In the genomic region with DNA sequence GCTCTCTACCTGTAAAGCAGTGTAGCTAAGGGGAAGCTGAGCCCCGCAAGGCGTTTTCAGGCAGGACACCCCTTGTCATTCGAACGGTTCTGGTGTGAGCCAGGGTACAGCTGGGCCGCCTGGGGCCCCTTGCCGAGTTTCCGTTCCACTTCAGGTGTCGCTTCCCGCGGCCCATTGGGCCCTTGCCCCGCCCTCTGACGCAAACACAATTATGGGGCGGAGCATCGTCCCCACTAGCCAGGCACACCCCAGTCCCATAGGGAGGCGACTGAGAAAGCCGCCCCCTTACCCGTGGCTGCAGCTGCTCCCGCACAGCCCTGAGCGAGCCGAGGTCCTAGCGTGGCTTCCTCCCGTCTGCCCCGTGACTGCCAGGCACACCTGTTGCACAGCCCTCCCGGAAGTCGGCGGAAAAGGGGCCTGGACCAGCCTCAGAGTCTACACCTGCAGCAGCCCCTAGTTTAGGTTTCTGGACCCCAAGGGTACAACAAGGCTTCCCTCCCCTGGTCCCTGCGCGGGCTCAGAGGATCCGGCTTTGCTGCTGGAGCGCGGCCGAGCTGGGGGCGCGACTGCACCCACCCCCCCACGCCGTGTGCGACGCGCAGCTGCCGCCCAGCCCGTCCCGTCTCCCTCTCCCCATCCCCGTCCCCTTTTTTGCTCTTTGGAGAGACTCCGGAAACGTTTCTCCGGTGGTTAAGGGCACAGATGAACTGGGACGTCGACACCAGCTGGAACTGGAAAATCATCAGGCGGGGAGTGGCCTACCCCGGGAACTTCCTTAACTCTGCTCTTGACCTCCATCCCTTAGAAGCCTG, we compare ENCODE assay signal across 8 cellular contexts. TPM values are rescaled to one million over a fixed set of nuclear protein-coding genes. Genes with fewer than 3 reads are reported as not detected.
DNase-seq lines count a peak whose midpoint lies in the region; ATAC-seq and TF ChIP-seq lines count a peak whose summit lies in the region.

A gene with protein sequence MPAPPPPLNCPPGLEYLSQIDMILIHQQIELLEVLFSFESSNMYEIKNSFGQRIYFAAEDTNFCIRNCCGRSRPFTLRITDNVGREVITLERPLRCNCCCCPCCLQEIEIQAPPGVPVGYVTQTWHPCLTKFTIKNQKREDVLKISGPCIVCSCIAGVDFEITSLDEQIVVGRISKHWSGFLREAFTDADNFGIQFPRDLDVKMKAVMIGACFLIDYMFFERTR (minus strand): TSS at position 356 of the 812 bp plus-strand sequence. CDS start 9,657 bp downstream, outside the sequence.

- H3K79me1 ChIP-seq in mesendoderm (ENCODE audit: low read length) = no peaks in the 10 kb centered on the region

- H2AFZ ChIP-seq in MM.1S (ENCODE audit: low read length) = peak within 1 kb of the TSS; percentile 62

- no peaks in the 10 kb centered on the region for H3K36me3 ChIP-seq in MM.1S (replicated peaks; ENCODE audit: insufficient read depth, low read length)
- H3K36me3 ChIP-seq in mesendoderm (ENCODE audit: control insufficient read depth, insufficient read depth, low read length) = no peaks in the 10 kb centered on the region

- no peak for TF ChIP-seq CTCF in MM.1S (IDR thresholded peaks at IDR 0.05; ENCODE audit: low read length)

- peak within 1 kb of the TSS; percentile 67 for H3K56ac ChIP-seq in mesendoderm (ENCODE audit: low read length)

- peak within 1 kb of the TSS; percentile 28 for H3K18ac ChIP-seq in mesendoderm (ENCODE audit: low read length)

- H2AK5ac ChIP-seq in mesendoderm (ENCODE audit: low read length) = no peak within 1 kb of the TSS

- H3K27me3 ChIP-seq in MM.1S (replicated peaks; ENCODE audit: insufficient read depth, low read length) (no peaks in the 10 kb centered on the region), mesendoderm (ENCODE audit: insufficient read depth, low read length, poor library complexity) (no peaks in the 10 kb centered on the region)

- DNase-seq in DMS153 treated with DMSO at 0.1 percent for 48 hours (lab: John Stamatoyannopoulos, UW; ENCODE audit: unreplicated experiment) = peak; percentile 55
- peak; percentile 72 for DNase-seq in MM.1S
- peak; percentile 65 to 66 for DNase-seq in activated CD4-positive, alpha-beta T cell treated with anti-CD3 and anti-CD28 coated beads, Interleukin-2, amount 50 U/mL, for 4 hours
- peak; percentile 58 for DNase-seq in ecto neural progenitor cell (ENCODE audit: low spot score)
- peak; percentile 61 for DNase-seq in mesendoderm
- DNase-seq in stimulated activated CD8-positive, alpha-beta memory T cell treated with anti-CD3 and anti-CD28 coated beads, Interleukin-4, amount 100 ng/mL, for 1 hour (ENCODE audit: low read depth in 2 of 2, low spot score in 1 of 2) = peak; percentile 35 to 39
- no peak for DNase-seq in HT-29 (ENCODE audit: low spot score)

- no peak within 1 kb of the TSS for H2BK15ac ChIP-seq in mesendoderm (replicated peaks; ENCODE audit: low read depth)

- H3K9me2 ChIP-seq in MM.1S (replicated peaks; ENCODE audit: insufficient read depth, low read length) = no peaks in the 10 kb centered on the region

- peak; percentile 96 for ATAC-seq in GM21447 (IDR thresholded peaks at IDR 0.05; ENCODE audit: unreplicated experiment)

- H3K9ac ChIP-seq in MM.1S (ENCODE audit: low read length) = peak within 1 kb of the TSS; percentile 55; the same call in 1 of the 2 replicates
- peak within 1 kb of the TSS; percentile 56 for H3K9ac ChIP-seq in mesendoderm (ENCODE audit: low read length)

- no peak within 1 kb of the TSS for H4K8ac ChIP-seq in mesendoderm (ENCODE audit: low read depth, low read length)

- H3K27ac ChIP-seq in MM.1S (ENCODE audit: low read length) (peak within 1 kb of the TSS; percentile 37; the same call in 1 of the 2 replicates), mesendoderm (ENCODE audit: low read depth, low read length) (no peak within 1 kb of the TSS)

- H3F3A ChIP-seq in MM.1S (ENCODE audit: insufficient read depth, low read length) = no peaks in the 10 kb centered on the region

- H3K4me2 ChIP-seq in MM.1S (ENCODE audit: low read depth, low read length) = peak within 1 kb of the TSS; percentile 56
- H3K4me2 ChIP-seq in mesendoderm (ENCODE audit: low read length) = peak within 1 kb of the TSS; percentile 36

- H3K4ac ChIP-seq in mesendoderm (ENCODE audit: low read depth, low read length) = no peak within 1 kb of the TSS

- no peak within 1 kb of the TSS for H2BK120ac ChIP-seq in mesendoderm (ENCODE audit: low read depth, low read length)

- no peak within 1 kb of the TSS for H3K23ac ChIP-seq in mesendoderm (ENCODE audit: low read length)

- H3K4me1 ChIP-seq in MM.1S (ENCODE audit: low read length) = no peaks in the 10 kb centered on the region
- no peaks in the 10 kb centered on the region for H3K4me1 ChIP-seq in mesendoderm (ENCODE audit: control insufficient read depth, low read depth, low read length)

- H3K9me3 ChIP-seq in MM.1S (replicated peaks; ENCODE audit: insufficient read depth, low read length) = no peaks in the 10 kb centered on the region

- peak within 1 kb of the TSS; percentile 61 for H3K4me3 ChIP-seq in MM.1S (ENCODE audit: low read length)
- H3K4me3 ChIP-seq in mesendoderm (ENCODE audit: low read length) = peak within 1 kb of the TSS; percentile 9

- no CpG with 5 or more reads among the region's 50 CpGs for WGBS in mesendoderm (ENCODE audit: extremely low coverage, insufficient coverage, low lambda C conversion rate)

- H3K79me2 ChIP-seq in MM.1S (ENCODE audit: low read length) (no peaks in the 10 kb centered on the region), mesendoderm (ENCODE audit: control insufficient read depth, insufficient read depth, low read length) (no peaks in the 10 kb centered on the region)

- no peak within 1 kb of the TSS for H2BK5ac ChIP-seq in mesendoderm (ENCODE audit: low read length)

- no peaks in the 10 kb centered on the region for H4K20me1 ChIP-seq in MM.1S (ENCODE audit: insufficient read depth, low read length)

- no peak within 1 kb of the TSS for H4K5ac ChIP-seq in mesendoderm (ENCODE audit: low read length)

RNA-seq across cellular contexts. Expression of the gene that starts here (rescaled TPM):
- not detected for polyA plus RNA-seq in mesendoderm (2013, experiment 1 of 2)
- polyA plus RNA-seq in mesendoderm (2013, experiment 2 of 2) = not detected
- not detected in 2 replicates for total RNA-seq in HT-29 (2014; rRNA removed; shearing (Covaris generic))
